ENCODE assay signal across 8 cellular contexts in the genomic region with DNA sequence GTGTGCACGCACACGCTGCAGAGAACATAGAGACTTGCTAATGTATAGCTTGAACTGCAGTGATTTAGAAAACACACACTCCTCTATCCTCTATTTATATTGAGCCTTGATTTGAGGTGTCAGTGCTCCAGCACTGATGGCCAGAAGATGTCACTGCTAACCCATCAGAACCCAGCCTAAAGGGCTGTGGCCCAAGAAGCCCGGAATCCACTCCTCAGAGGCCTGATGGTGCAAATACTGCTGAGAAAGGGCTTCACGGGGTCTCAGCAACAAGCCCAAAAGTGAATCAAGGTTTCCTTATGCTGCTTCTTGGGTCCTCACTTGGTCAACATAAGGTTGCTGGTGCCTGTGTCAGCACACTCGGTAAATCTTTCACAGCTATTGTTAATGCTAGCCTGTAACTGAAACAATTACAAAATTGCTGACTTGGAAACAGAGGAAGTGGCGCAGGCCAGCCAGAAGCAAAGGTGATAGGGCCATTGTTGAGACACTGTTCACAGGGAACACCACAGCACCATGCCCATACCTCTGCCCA.
A peak's percentile ranks its signal among the peaks of the same experiment; 100 is the strongest.
DNase-seq lines count a peak whose midpoint lies in the region; ATAC-seq, FAIRE-seq and TF ChIP-seq lines count a peak whose summit lies in the region.

No MANE protein-coding gene starts in this region.

- no peak overlapping the region for H3K14ac ChIP-seq in trophoblast cell (ENCODE audit: low read length)

- no peak overlapping the region for H2AFZ ChIP-seq in trophoblast cell (ENCODE audit: insufficient read depth, low read length, poor library complexity)

- H2AK5ac ChIP-seq in trophoblast cell (ENCODE audit: low read length), result no peak overlapping the region

- BruUV-seq in Calu3 (replicated peaks; lab: Mats Ljungman, UMichigan), result no TSS peak

- WGBS in trophoblast cell (ENCODE audit: extremely low coverage, insufficient coverage, insufficient read length), result no CpG with 5 or more reads among the region's 6 CpGs

- H4K12ac ChIP-seq in trophoblast cell (ENCODE audit: low read depth, low read length), result no peak overlapping the region

- no peaks in the 10 kb centered on the region for H3K79me1 ChIP-seq in trophoblast cell (ENCODE audit: low read length)

- H3K27me3 Mint-ChIP-seq in Calu3 (ENCODE audit: unreplicated experiment), result peaks cover 10% of the 10 kb centered on the region

- peak; percentile 55 for TF ChIP-seq CTCF in Calu3 (IDR thresholded peaks at IDR 0.05; ENCODE audit: unreplicated experiment)

- CTCF ChIA-PET in Calu3 (lab: Charles Lee), result interaction anchor here (0.6 to 1.6 kb wide), 12 partner anchors 12 to 600 kb away, joined by 3 to 13 read pairs (median 4); a partner anchor contains a TSS

- H3K27me3 ChIP-seq in trophoblast cell (ENCODE audit: insufficient read depth, low read length), result no peaks in the 10 kb centered on the region

- H3K23ac ChIP-seq in trophoblast cell (ENCODE audit: low read length), result no peak overlapping the region

- H3K4me1 Mint-ChIP-seq in Calu3 (ENCODE audit: low read depth, unreplicated experiment), result no peaks in the 10 kb centered on the region

- no peaks in the 10 kb centered on the region for H3K79me2 ChIP-seq in trophoblast cell (ENCODE audit: control insufficient read depth, insufficient read depth, low read length, poor library complexity)

- no peak overlapping the region for H3K18ac ChIP-seq in trophoblast cell (ENCODE audit: low read length)

- no peaks in the 10 kb centered on the region for H3K9me3 ChIP-seq in trophoblast cell (ENCODE audit: insufficient read depth, low read depth, low read length)

- H4K91ac ChIP-seq in trophoblast cell (ENCODE audit: low read depth, low read length), result no peak overlapping the region

- FAIRE-seq in RCC 7860 (lab: Jason Lieb, UNC), result no peak

- peak overlapping the region; percentile 9 for H2BK120ac ChIP-seq in trophoblast cell (ENCODE audit: insufficient read depth, low read length, poor library complexity)

- H3K4me2 ChIP-seq in trophoblast cell (ENCODE audit: low read length), result no peak overlapping the region

- H3K4ac ChIP-seq in trophoblast cell (ENCODE audit: low read depth, low read length), result no peak overlapping the region

- H2BK5ac ChIP-seq in trophoblast cell (ENCODE audit: low read depth, low read length, poor library complexity), result no peak overlapping the region

- no peak overlapping the region for H3K9ac ChIP-seq in trophoblast cell (ENCODE audit: low read length)

- ATAC-seq in HG02759 (IDR thresholded peaks at IDR 0.05; ENCODE audit: unreplicated experiment), result peak; percentile 63
- ATAC-seq in GM19035 (IDR thresholded peaks at IDR 0.05; ENCODE audit: unreplicated experiment), result no peak
- no peak for ATAC-seq in GM18858 (IDR thresholded peaks at IDR 0.05; ENCODE audit: unreplicated experiment)

- H2BK12ac ChIP-seq in trophoblast cell (ENCODE audit: low read length), result no peak overlapping the region

- peaks cover 46 to 65% of the 10 kb centered on the region in 2 experiments for H3K36me3 ChIP-seq in trophoblast cell (ENCODE audit: control insufficient read depth in 1 of 2, insufficient read depth in 2 of 2, low read length in 2 of 2)

- intact Hi-C loops in Calu3 (cut with micrococcal nuclease; ENCODE audit: unreplicated experiment), result loop anchor here (1.0 to 2.0 kb wide), 2 partner anchors 443 to 589 kb away; no protein-coding TSS in a partner anchor

- no peaks in the 10 kb centered on the region for H3K4me1 ChIP-seq in trophoblast cell (ENCODE audit: control insufficient read depth in 1 of 2, insufficient read depth in 2 of 2, low read length in 2 of 2)

- DNase-seq in Calu3 (peak; percentile 61), RCC 7860 (ENCODE audit: low spot score) (peak; percentile 36), glomerular visceral epithelial cell (ENCODE audit: extremely low spot score) (peak; percentile 43), trophoblast cell (peak; percentile 24 to 46)
- peak; percentile 50 for DNase-seq in activated naive CD4-positive, alpha-beta T cell treated with anti-CD3 and anti-CD28 coated beads, Interleukin-2, amount 50 U/mL, for 16 hours

- no peaks in the 10 kb centered on the region for H3K9me3 Mint-ChIP-seq in Calu3 (ENCODE audit: low read depth, unreplicated experiment)

- H3K4me3 ChIP-seq in trophoblast cell (ENCODE audit: low read depth, low read length), result no peak overlapping the region

- no peak overlapping the region for H3K4me3 Mint-ChIP-seq in Calu3 (ENCODE audit: low read depth, unreplicated experiment)

- H4K8ac ChIP-seq in trophoblast cell (ENCODE audit: low read depth, low read length), result peak overlapping the region; percentile 12

- no peak overlapping the region for H3K27ac ChIP-seq in trophoblast cell (ENCODE audit: low read depth, low read length)

- H3K27ac Mint-ChIP-seq in Calu3 (ENCODE audit: unreplicated experiment), result no peak overlapping the region

- no peaks in the 10 kb centered on the region for H3K36me3 Mint-ChIP-seq in Calu3 (ENCODE audit: insufficient read depth, unreplicated experiment)
